ENCODE assay signal across 8 cellular contexts in the genomic region with DNA sequence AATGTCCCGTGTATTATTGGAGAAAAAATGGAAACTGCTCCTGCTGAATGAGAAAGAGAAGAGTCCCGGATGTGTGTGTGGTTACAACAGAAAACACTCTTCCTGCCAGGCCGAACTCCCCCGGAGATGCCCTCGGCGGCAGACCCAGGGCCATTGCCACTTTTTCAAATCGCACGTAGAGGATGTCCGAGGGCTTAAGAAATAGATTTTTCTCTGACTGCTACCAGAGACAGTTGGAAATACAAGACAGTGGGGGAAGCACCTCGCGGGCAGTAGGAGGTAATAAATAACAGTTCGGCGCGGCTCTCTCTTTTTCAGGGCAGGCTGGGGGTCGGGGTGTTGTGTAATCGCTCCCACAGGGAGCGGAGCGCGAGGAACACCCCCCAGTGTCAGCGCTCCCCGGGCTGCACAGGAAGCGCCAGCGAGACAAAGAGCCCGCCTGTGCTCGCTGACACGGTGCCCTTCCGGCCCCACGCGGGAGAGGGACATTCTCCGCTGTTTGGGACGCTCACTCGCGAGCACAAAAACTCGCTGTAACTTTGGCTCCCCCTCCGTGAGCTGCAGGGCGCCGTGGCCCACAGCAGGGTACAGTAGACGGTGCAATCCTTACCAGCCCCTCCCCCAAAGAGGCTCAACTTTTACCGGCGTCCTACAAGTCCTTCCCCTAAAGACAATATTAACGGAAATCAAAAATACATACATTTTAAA. TPM values are rescaled to one million over a fixed set of nuclear protein-coding genes. Genes with fewer than 3 reads are reported as not detected.
DNase-seq lines count a peak whose midpoint lies in the region; ATAC-seq and TF ChIP-seq lines count a peak whose summit lies in the region.

No MANE protein-coding gene starts in this region.

- H3K4me2 ChIP-seq in DOHH2 (ENCODE audit: low read length) (peak overlapping the region; percentile 72), parathyroid adenoma (ENCODE audit: low read length) (peak overlapping the region; percentile 89)

- intact Hi-C loops in Right ventricle myocardium superior (cut with DNase I): loop anchor here (5.0 kb wide), 2 partner anchors 40 to 80 kb away; no protein-coding TSS in a partner anchor

- peak overlapping the region; percentile 98 for H3K4me3 Mint-ChIP-seq in activated naive CD8-positive, alpha-beta T cell
- H3K4me3 Mint-ChIP-seq in type B pancreatic cell: peak overlapping the region; percentile 98

- H3K9me2 ChIP-seq in DOHH2 (replicated peaks; ENCODE audit: control insufficient read depth, low read length): no peaks in the 10 kb centered on the region

- peaks cover 48% of the 10 kb centered on the region for H3K4me1 Mint-ChIP-seq in activated naive CD8-positive, alpha-beta T cell (ENCODE audit: low read depth)
- H3K4me1 Mint-ChIP-seq in type B pancreatic cell (ENCODE audit: unreplicated experiment): peaks cover 49% of the 10 kb centered on the region

- DNase-seq in HUDEP-2 (lab: John Stamatoyannopoulos, UW; ENCODE audit: unreplicated experiment in 76 of 76): peak in 64 of 76 experiments; percentile 9 to 68 (median 43)
- no peak for DNase-seq in SK-N-MC (ENCODE audit: low read depth, low spot score)
- DNase-seq in Right ventricle myocardium superior: peak; percentile 90
- DNase-seq in type B pancreatic cell (ENCODE audit: extremely low spot score, unreplicated experiment): peak; percentile 73

- H3K36me3 ChIP-seq in DOHH2 (ENCODE audit: control insufficient read depth, low read length) (peaks cover 44% of the 10 kb centered on the region), SK-N-MC (ENCODE audit: insufficient read depth, low read length) (no peaks in the 10 kb centered on the region), parathyroid adenoma (ENCODE audit: control insufficient read depth, insufficient read depth, low read length) (no peaks in the 10 kb centered on the region)

- H3K4me3 ChIP-seq in DOHH2 (ENCODE audit: low read length) (peak overlapping the region; percentile 81), SK-N-MC (peak overlapping the region; percentile 83), parathyroid adenoma (ENCODE audit: low read depth, low read length) (peak overlapping the region; percentile 86)

- TF ChIP-seq CTCF in DOHH2 (IDR thresholded peaks at IDR 0.05; ENCODE audit: low read depth, low read length, poor library complexity, severe bottlenecking): no peak
- TF ChIP-seq CTCF in parathyroid adenoma (IDR thresholded peaks at IDR 0.05): no peak
- no peak for TF ChIP-seq CTCF in type B pancreatic cell (conservative IDR thresholded peaks at IDR 0.05)

- H3K27me3 ChIP-seq in DOHH2 (ENCODE audit: control insufficient read depth, low read length) (no peaks in the 10 kb centered on the region), parathyroid adenoma (ENCODE audit: control insufficient read depth, insufficient read depth, low read length) (no peaks in the 10 kb centered on the region)

- H3F3A ChIP-seq in DOHH2 (ENCODE audit: control insufficient read depth, insufficient read depth): peaks cover 12% of the 10 kb centered on the region

- ATAC-seq in GM21423 (IDR thresholded peaks at IDR 0.05; ENCODE audit: unreplicated experiment) (peak; percentile 57), Right ventricle myocardium superior (ENCODE audit: poor library complexity) (peak; percentile 83)

- H3K27me3 Mint-ChIP-seq in activated naive CD8-positive, alpha-beta T cell: no peaks in the 10 kb centered on the region
- no peaks in the 10 kb centered on the region for H3K27me3 Mint-ChIP-seq in type B pancreatic cell

- H3K79me2 ChIP-seq in DOHH2 (ENCODE audit: control insufficient read depth, low read length) (peaks cover 74% of the 10 kb centered on the region), parathyroid adenoma (peaks cover 29% of the 10 kb centered on the region)

- H3K36me3 Mint-ChIP-seq in activated naive CD8-positive, alpha-beta T cell: peaks cover 4% of the 10 kb centered on the region
- H3K36me3 Mint-ChIP-seq in type B pancreatic cell: peaks cover 10% of the 10 kb centered on the region

- peaks cover 24% of the 10 kb centered on the region for H4K20me1 ChIP-seq in DOHH2 (ENCODE audit: control insufficient read depth, insufficient read depth, low read depth, low read length)

- H3K27ac ChIP-seq in DOHH2 (ENCODE audit: low read depth, low read length) (peak overlapping the region; percentile 87), SK-N-MC (peak overlapping the region; percentile 94), parathyroid adenoma (peak overlapping the region; percentile 79)

- H2AFZ ChIP-seq in parathyroid adenoma: peak overlapping the region; percentile 70

- H3K9me3 ChIP-seq in DOHH2 (ENCODE audit: control insufficient read depth, insufficient read depth, low read length) (no peaks in the 10 kb centered on the region), SK-N-MC (ENCODE audit: low read depth, low read length) (no peaks in the 10 kb centered on the region), parathyroid adenoma (ENCODE audit: control insufficient read depth, low read length) (no peaks in the 10 kb centered on the region)

- peak overlapping the region; percentile 91 for H3K27ac Mint-ChIP-seq in activated naive CD8-positive, alpha-beta T cell
- H3K27ac Mint-ChIP-seq in type B pancreatic cell: peak overlapping the region; percentile 92

- H3K4me1 ChIP-seq in DOHH2 (ENCODE audit: control insufficient read depth, low read length) (peaks cover 48% of the 10 kb centered on the region), parathyroid adenoma (peaks cover 10% of the 10 kb centered on the region)

- no peaks in the 10 kb centered on the region for H3K9me3 Mint-ChIP-seq in activated naive CD8-positive, alpha-beta T cell (ENCODE audit: low read depth)
- no peaks in the 10 kb centered on the region for H3K9me3 Mint-ChIP-seq in type B pancreatic cell

- H3K9ac ChIP-seq in SK-N-MC (ENCODE audit: insufficient read length): peak overlapping the region; percentile 93
- H3K9ac ChIP-seq in parathyroid adenoma: peak overlapping the region; percentile 39

RNA-seq across cellular contexts. Expression of a gene that starts 1.1 kb away (rescaled TPM):
- total RNA-seq in Right ventricle myocardium superior: 23.0 TPM
- 78.5 and 111 TPM in 2 replicates for total RNA-seq in type B pancreatic cell (ENCODE audit: low replicate concordance)
